1 cellular context compared by ENCODE assay signal in genomic region chr17:74373838-74374606, GRCh38.
TF ChIP-seq lines count a peak whose summit lies in the region.

No MANE protein-coding gene starts in this region.

TF ChIP-seq in HepG2, 621 proteins besides CTCF, POLR2A, EP300 and RAD21 (continued from another document and continues in another):
- 0 out of 2 replicates have a peak, but pooled peaks have one; percentile 12 for TF ChIP-seq HINFP (CRISPR knock-in tag; IDR thresholded peaks at IDR 0.05; ENCODE audit: low read depth)
- TF ChIP-seq XBP1 (CRISPR knock-in tag; IDR thresholded peaks at IDR 0.05) = no peak
- no peak for TF ChIP-seq ZNF142 (CRISPR knock-in tag; IDR thresholded peaks at IDR 0.05)
- 0 out of 2 replicates have a peak, but pooled peaks have one; percentile 24 for TF ChIP-seq CBFB (CRISPR knock-in tag; IDR thresholded peaks at IDR 0.05)
- peak; percentile 41; the same call in 1 of the 2 replicates for TF ChIP-seq DMAP1 (CRISPR knock-in tag; IDR thresholded peaks at IDR 0.05)
- peak; percentile 84; the same call in 1 of the 3 replicates for TF ChIP-seq MXI1 (IDR thresholded peaks at IDR 0.05; ENCODE audit: borderline replicate concordance, low read depth, low read length)
- no peak for TF ChIP-seq ARNT2 (CRISPR knock-in tag; IDR thresholded peaks at IDR 0.05; ENCODE audit: low read depth)
- peak; percentile 90; the same call in 1 of the 2 replicates for TF ChIP-seq ZNF761 (CRISPR knock-in tag; conservative IDR thresholded peaks at IDR 0.05)
- no peak for TF ChIP-seq ZNF17 (CRISPR knock-in tag; IDR thresholded peaks at IDR 0.05)
- TF ChIP-seq ZNF883 (CRISPR knock-in tag; IDR thresholded peaks at IDR 0.05; ENCODE audit: not compliant biosample characterization) = no peak
- no peak for TF ChIP-seq ZNF207 (IDR thresholded peaks at IDR 0.05; ENCODE audit: borderline replicate concordance)
- TF ChIP-seq RARG (CRISPR knock-in tag; IDR thresholded peaks at IDR 0.05; ENCODE audit: low read depth) = no peak
- TF ChIP-seq ARID2 (CRISPR knock-in tag; IDR thresholded peaks at IDR 0.05; ENCODE audit: borderline replicate concordance) = no peak
- TF ChIP-seq SNAPC4 (CRISPR knock-in tag; IDR thresholded peaks at IDR 0.05) = no peak
- no peak for TF ChIP-seq FUBP1 (CRISPR knock-in tag; IDR thresholded peaks at IDR 0.05; ENCODE audit: borderline replicate concordance)
- TF ChIP-seq NCOR1 (IDR thresholded peaks at IDR 0.05; ENCODE audit: borderline replicate concordance, low read length) = peak; percentile 54; the same call in 1 of the 2 replicates
- no peak for TF ChIP-seq AGO1 (IDR thresholded peaks at IDR 0.05; ENCODE audit: low read depth, low read length, poor library complexity, severe bottlenecking)
- no peak for TF ChIP-seq SATB2 (CRISPR knock-in tag; IDR thresholded peaks at IDR 0.05)
- TF ChIP-seq PAF1 (CRISPR knock-in tag; IDR thresholded peaks at IDR 0.05) = no peak
- no peak for TF ChIP-seq SSRP1 (CRISPR knock-in tag; IDR thresholded peaks at IDR 0.05)
- TF ChIP-seq TBX2 (CRISPR knock-in tag; IDR thresholded peaks at IDR 0.05; ENCODE audit: borderline replicate concordance) = peak; percentile 37; the same call in 1 of the 2 replicates
- peak; percentile 72; the same call in 1 of the 2 replicates for TF ChIP-seq ZNF160 (CRISPR knock-in tag; IDR thresholded peaks at IDR 0.05)
- TF ChIP-seq TEAD3 (CRISPR knock-in tag; optimal IDR thresholded peaks at IDR 0.05; ENCODE audit: borderline replicate concordance) = peak; percentile 58
- 0 out of 2 replicates have a peak, but pooled peaks have one; percentile 67 for TF ChIP-seq ZNF878 (CRISPR knock-in tag; IDR thresholded peaks at IDR 0.05)
- TF ChIP-seq ZNF572 (CRISPR knock-in tag; IDR thresholded peaks at IDR 0.05) = no peak
- TF ChIP-seq, protein P1, sequence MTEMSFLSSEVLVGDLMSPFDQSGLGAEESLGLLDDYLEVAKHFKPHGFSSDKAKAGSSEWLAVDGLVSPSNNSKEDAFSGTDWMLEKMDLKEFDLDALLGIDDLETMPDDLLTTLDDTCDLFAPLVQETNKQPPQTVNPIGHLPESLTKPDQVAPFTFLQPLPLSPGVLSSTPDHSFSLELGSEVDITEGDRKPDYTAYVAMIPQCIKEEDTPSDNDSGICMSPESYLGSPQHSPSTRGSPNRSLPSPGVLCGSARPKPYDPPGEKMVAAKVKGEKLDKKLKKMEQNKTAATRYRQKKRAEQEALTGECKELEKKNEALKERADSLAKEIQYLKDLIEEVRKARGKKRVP (CRISPR knock-in tag; IDR thresholded peaks at IDR 0.05) = peak in 1 of 2 experiments; percentile 90; a peak in 2 of 4 replicates
- peak; percentile 74; the same call in 1 of the 2 replicates for TF ChIP-seq ZNF556 (CRISPR knock-in tag; IDR thresholded peaks at IDR 0.05; ENCODE audit: borderline replicate concordance)
- peak; percentile 64; the same call in 1 of the 2 replicates for TF ChIP-seq YEATS2 (CRISPR knock-in tag; IDR thresholded peaks at IDR 0.05; ENCODE audit: borderline replicate concordance)
- no peak for TF ChIP-seq ZNF75D (CRISPR knock-in tag; IDR thresholded peaks at IDR 0.05; ENCODE audit: borderline replicate concordance)
- TF ChIP-seq ZSCAN12 (CRISPR knock-in tag; IDR thresholded peaks at IDR 0.05) = no peak
- peak in 1 of 2 experiments; percentile 87; a peak in 1 of 4 replicates for TF ChIP-seq KLF16 (CRISPR knock-in tag; IDR thresholded peaks at IDR 0.05)
- no peak for TF ChIP-seq ZNF549 (CRISPR knock-in tag; IDR thresholded peaks at IDR 0.05)
- TF ChIP-seq, protein P2, sequence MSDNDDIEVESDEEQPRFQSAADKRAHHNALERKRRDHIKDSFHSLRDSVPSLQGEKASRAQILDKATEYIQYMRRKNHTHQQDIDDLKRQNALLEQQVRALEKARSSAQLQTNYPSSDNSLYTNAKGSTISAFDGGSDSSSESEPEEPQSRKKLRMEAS (IDR thresholded peaks at IDR 0.05) = peak; percentile 61; the same call in 1 of the 2 replicates
- no peak for TF ChIP-seq DNMT1 (CRISPR knock-in tag; IDR thresholded peaks at IDR 0.05)
- 0 out of 2 replicates have a peak, but pooled peaks have one; percentile 42 for TF ChIP-seq POLR2G (IDR thresholded peaks at IDR 0.05; ENCODE audit: low read depth, low read length)
- TF ChIP-seq NR0B2 (CRISPR knock-in tag; IDR thresholded peaks at IDR 0.05) = no peak
- no peak for TF ChIP-seq ATAD3A (CRISPR knock-in tag; IDR thresholded peaks at IDR 0.05)
- no peak for TF ChIP-seq ZNF44 (CRISPR knock-in tag; IDR thresholded peaks at IDR 0.05)
- peak; percentile 57; the same call in 1 of the 2 replicates for TF ChIP-seq ZNF431 (CRISPR knock-in tag; IDR thresholded peaks at IDR 0.05; ENCODE audit: borderline replicate concordance, low read depth)
- peak; percentile 68; the same call in 1 of the 2 replicates for TF ChIP-seq ZBTB38 (CRISPR knock-in tag; IDR thresholded peaks at IDR 0.05)
- no peak for TF ChIP-seq NPAS2 (CRISPR knock-in tag; IDR thresholded peaks at IDR 0.05; ENCODE audit: borderline replicate concordance)
- TF ChIP-seq ADNP (CRISPR knock-in tag; IDR thresholded peaks at IDR 0.05) = no peak
- no peak for TF ChIP-seq SRSF9 (IDR thresholded peaks at IDR 0.05; ENCODE audit: borderline replicate concordance, insufficient read depth, low read depth, low read length, poor library complexity, severe bottlenecking)
- TF ChIP-seq ELF3 (CRISPR knock-in tag; IDR thresholded peaks at IDR 0.05) = peak; percentile 100
- no peak for TF ChIP-seq THAP7 (CRISPR knock-in tag; IDR thresholded peaks at IDR 0.05)
- no peak for TF ChIP-seq KDM3A (CRISPR knock-in tag; IDR thresholded peaks at IDR 0.05; ENCODE audit: low read depth)
- TF ChIP-seq ZSCAN20 (CRISPR knock-in tag; IDR thresholded peaks at IDR 0.05; ENCODE audit: borderline replicate concordance) = no peak
- TF ChIP-seq BRCA1 (CRISPR knock-in tag; IDR thresholded peaks at IDR 0.05) = no peak
- 0 out of 2 replicates have a peak, but pooled peaks have one; percentile 16 for TF ChIP-seq SMC3 (IDR thresholded peaks at IDR 0.05; ENCODE audit: low read length)
- no peak for TF ChIP-seq PRPF4 (IDR thresholded peaks at IDR 0.05; ENCODE audit: low read depth, low read length, poor library complexity, severe bottlenecking)
